9 cellular contexts compared by ENCODE assay signal in the genomic region with DNA sequence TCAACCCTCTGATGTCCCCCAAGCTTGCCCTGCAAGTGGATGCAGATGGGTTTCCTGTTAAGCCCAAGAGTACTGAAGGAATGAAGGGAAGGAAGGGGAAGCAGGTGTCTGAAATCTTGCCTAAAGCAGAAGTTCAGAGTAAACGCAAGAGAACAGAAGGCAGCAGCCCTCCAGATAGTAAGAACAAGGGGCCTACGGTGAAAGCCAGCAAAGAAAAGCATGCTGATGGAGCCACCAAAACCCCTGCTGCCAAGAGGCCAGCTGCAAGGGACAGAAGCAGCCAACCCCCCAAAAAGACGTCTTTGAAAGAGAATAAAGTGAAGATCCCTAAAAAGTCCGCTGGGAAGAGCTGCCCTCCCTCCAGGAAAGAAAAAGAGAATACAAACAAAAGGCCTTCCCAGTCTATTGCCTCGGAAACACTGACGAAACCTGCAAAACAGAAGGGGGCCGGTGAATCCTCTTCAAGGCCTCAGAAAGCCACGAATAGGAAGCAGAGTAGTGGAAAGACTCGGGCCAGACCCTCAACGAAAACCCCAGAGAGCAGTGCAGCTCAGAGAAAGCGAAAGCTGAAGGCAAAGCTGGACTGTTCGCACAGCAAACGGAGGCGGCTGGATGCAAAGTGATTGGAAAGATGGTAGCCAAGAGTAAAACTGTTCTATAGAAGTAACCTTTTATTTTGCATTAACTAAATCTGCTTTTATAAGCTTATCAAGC.
A peak's percentile ranks its signal among the peaks of the same experiment; 100 is the strongest.
DNase-seq lines count a peak whose midpoint lies in the region; ATAC-seq and TF ChIP-seq lines count a peak whose summit lies in the region.
"Had no signal": no experiment of that assay in that cellular context is flagged by ENCODE, and none has a peak within 500 bp of the region (broad histone marks: within the 10 kb centered on the region; RNA-seq: fewer than 3 reads in every experiment).

No MANE protein-coding gene starts in this region.

- no peak for TF ChIP-seq CTCF in glutamatergic neuron (IDR thresholded peaks at IDR 0.05; ENCODE audit: partially characterized antibody, unreplicated experiment)

- ATAC-seq in GM19397 (IDR thresholded peaks at IDR 0.05; ENCODE audit: unreplicated experiment) (peak; percentile 64), HG03460 (IDR thresholded peaks at IDR 0.05; ENCODE audit: unreplicated experiment) (peak; percentile 65), GM18519 (IDR thresholded peaks at IDR 0.05; ENCODE audit: low FRiP score, unreplicated experiment) (no peak), HG02588 (IDR thresholded peaks at IDR 0.05; ENCODE audit: unreplicated experiment) (no peak)

- peaks cover 10% of the 10 kb centered on the region for H3K27me3 Mint-ChIP-seq in glutamatergic neuron (ENCODE audit: unreplicated experiment)

- H3K4me1 Mint-ChIP-seq in glutamatergic neuron (ENCODE audit: low read depth, unreplicated experiment): peaks cover 37% of the 10 kb centered on the region

- H3K4me3 Mint-ChIP-seq in glutamatergic neuron (ENCODE audit: unreplicated experiment): peak overlapping the region; percentile 72

- H3K36me3 Mint-ChIP-seq in glutamatergic neuron (ENCODE audit: unreplicated experiment): peaks cover 13% of the 10 kb centered on the region

- peak overlapping the region; percentile 96 for H3K27ac Mint-ChIP-seq in glutamatergic neuron (ENCODE audit: unreplicated experiment)

- peaks cover 5% of the 10 kb centered on the region for H3K9me3 Mint-ChIP-seq in glutamatergic neuron (ENCODE audit: unreplicated experiment)

- DNase-seq in glutamatergic neuron: no peak
- peak; percentile 20 for DNase-seq in superior temporal gyrus (ENCODE audit: extremely low spot score)
- DNase-seq in NCI-H1048 (lab: John Stamatoyannopoulos, UW): no peak
- DNase-seq: activated gamma-delta T cell treated with Interleukin-2 at 50 U/mL for 16 hours, NCI-H774 had no signal

Comparison
In these comparisons a context has a peak if more than half of its experiments do, and no peak if none do; other contexts are left out.
1. ATAC-seq: peak in GM19397 (single experiment) and HG03460 (single experiment); none in GM18519 (single experiment) and HG02588 (single experiment).